Comparison of ENCODE assay signal across 27 cellular contexts in the genomic region with DNA sequence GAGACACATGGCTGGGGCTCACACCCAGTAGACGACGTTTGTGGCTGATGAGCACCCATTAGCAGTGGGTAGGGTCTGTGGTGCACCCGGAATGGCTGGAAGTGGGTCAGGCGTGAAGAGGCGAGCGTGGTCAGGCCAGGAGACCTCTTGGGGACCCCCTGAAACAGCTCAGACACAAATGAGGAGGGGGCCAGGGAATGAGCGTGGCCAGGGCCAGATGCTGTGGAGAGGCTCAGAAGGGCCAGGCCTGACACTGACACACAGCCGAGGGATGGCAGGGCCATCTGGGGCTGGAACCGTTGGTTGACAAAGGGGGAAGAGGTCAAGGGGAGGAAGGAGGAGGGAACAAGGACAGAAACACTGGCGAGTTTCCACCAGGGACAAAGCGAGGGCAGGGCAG.
"Had no signal": no experiment of that assay in that cellular context is flagged by ENCODE, and none has a peak within 500 bp of the region (broad histone marks: within the 10 kb centered on the region; RNA-seq: fewer than 3 reads in every experiment).

No MANE protein-coding gene starts in this region.

- H3K9me3 Mint-ChIP-seq: activated B cell treated with CpG ODN at 0.5 μM for 24 hours; activated CD8-positive, alpha-beta T cell treated with anti-CD3 and anti-CD28 coated beads for 36 hours; activated T-cell treated with anti-CD3 and anti-CD28 coated beads, Interleukin-2, amount 50 U/mL, for 4 hours; activated T-helper 17 cell treated with anti-CD3 and anti-CD28 coated beads, Interleukin-2, amount 50 U/mL, for 72 hours; central memory CD8-positive, alpha-beta T cell; dendritic cell treated with granulocyte-macrophage colony-stimulating factor and Interleukin-4, amounts not matched to agents 40 ng/mL and 50 ng/mL, for 4 days; effector memory CD8-positive, alpha-beta T cell had no signal

- DNase-seq: activated B cell treated with CpG ODN at 0.5 μM for 24 hours; activated CD4-positive, alpha-beta T cell treated with anti-CD3 and anti-CD28 coated beads for 48 hours; activated CD4-positive, alpha-beta T cell treated with anti-CD3 and anti-CD28 coated beads, Interleukin-2, amount 50 U/mL, for 1 hour; activated CD4-positive, alpha-beta T cell treated with anti-CD3 and anti-CD28 coated beads, Interleukin-2, amount 50 U/mL, for 48 hours; activated CD8-positive, alpha-beta memory T cell treated with anti-CD3 and anti-CD28 coated beads for 24 hours; activated CD8-positive, alpha-beta T cell treated with anti-CD3 and anti-CD28 coated beads for 36 hours; activated effector memory CD4-positive, alpha-beta T cell treated with Interleukin-2 at 50 U/mL for 16 hours; activated gamma-delta T cell treated with Interleukin-2 at 50 U/mL for 16 hours; activated naive CD4-positive, alpha-beta T cell treated with anti-CD3 and anti-CD28 coated beads, Interleukin-2, amount 50 U/mL, for 16 hours; activated naive CD4-positive, alpha-beta T cell treated with Interleukin-2 at 50 U/mL for 16 hours; activated T-cell treated with anti-CD3 and anti-CD28 coated beads, Interleukin-2, amount 50 U/mL, for 4 hours; amniotic stem cell; anterior cingulate cortex; brain microvascular endothelial cell; dorsolateral prefrontal cortex; effector memory CD8-positive, alpha-beta T cell; erythroblast; foreskin keratinocyte; gastrocnemius medialis; T-helper 2 cell had no signal

- H3K4me3 ChIP-seq: coronary artery, dorsolateral prefrontal cortex, esophagus muscularis mucosa, gastrocnemius medialis had no signal

- H3K27ac ChIP-seq: brain microvascular endothelial cell, coronary artery, dorsolateral prefrontal cortex, esophagus muscularis mucosa, foreskin keratinocyte, gastrocnemius medialis had no signal

- H3K27me3 Mint-ChIP-seq: activated CD8-positive, alpha-beta T cell treated with anti-CD3 and anti-CD28 coated beads for 36 hours; dendritic cell treated with granulocyte-macrophage colony-stimulating factor and Interleukin-4, amounts not matched to agents 40 ng/mL and 50 ng/mL, for 4 days had no signal

- ATAC-seq: activated CD4-positive, CD25-positive, alpha-beta regulatory T cell treated with anti-CD3 and anti-CD28 coated beads, Interleukin-2, amount 50 U/mL, for 24 hours; activated CD8-positive, alpha-beta T cell treated with anti-CD3 and anti-CD28 coated beads for 36 hours; activated T-cell treated with anti-CD3 and anti-CD28 coated beads, Interleukin-2, amount 50 U/mL, for 4 hours; activated T-helper 17 cell treated with anti-CD3 and anti-CD28 coated beads, Interleukin-2, amount 50 U/mL, for 72 hours; effector memory CD8-positive, alpha-beta T cell; foreskin keratinocyte; gastrocnemius medialis had no signal

- H3K27ac Mint-ChIP-seq: activated B cell treated with CpG ODN at 0.5 μM for 24 hours; activated CD8-positive, alpha-beta T cell treated with anti-CD3 and anti-CD28 coated beads for 36 hours; activated naive CD8-positive, alpha-beta T cell; activated T-helper 17 cell treated with anti-CD3 and anti-CD28 coated beads, Interleukin-2, amount 50 U/mL, for 72 hours; dendritic cell treated with granulocyte-macrophage colony-stimulating factor and Interleukin-4, amounts not matched to agents 40 ng/mL and 50 ng/mL, for 4 days; effector memory CD8-positive, alpha-beta T cell had no signal

- H3K36me3 Mint-ChIP-seq: activated naive CD8-positive, alpha-beta T cell had no signal

- H3K27me3 ChIP-seq: brain microvascular endothelial cell, dorsolateral prefrontal cortex, foreskin keratinocyte, gastrocnemius medialis had no signal

- H3K4me1 Mint-ChIP-seq: activated B cell treated with CpG ODN at 0.5 μM for 24 hours; activated T-helper 17 cell treated with anti-CD3 and anti-CD28 coated beads, Interleukin-2, amount 50 U/mL, for 72 hours; central memory CD8-positive, alpha-beta T cell had no signal

- H3K4me3 Mint-ChIP-seq: activated B cell treated with CpG ODN at 0.5 μM for 24 hours; activated CD8-positive, alpha-beta T cell treated with anti-CD3 and anti-CD28 coated beads for 36 hours; activated naive CD8-positive, alpha-beta T cell; activated T-cell treated with anti-CD3 and anti-CD28 coated beads, Interleukin-2, amount 50 U/mL, for 4 hours; activated T-helper 17 cell treated with anti-CD3 and anti-CD28 coated beads, Interleukin-2, amount 50 U/mL, for 72 hours; central memory CD8-positive, alpha-beta T cell; dendritic cell treated with granulocyte-macrophage colony-stimulating factor and Interleukin-4, amounts not matched to agents 40 ng/mL and 50 ng/mL, for 4 days; effector memory CD8-positive, alpha-beta T cell had no signal

- H3K9me3 ChIP-seq: esophagus muscularis mucosa, gastrocnemius medialis had no signal

- H3K4me1 ChIP-seq: esophagus muscularis mucosa, foreskin keratinocyte, gastrocnemius medialis had no signal

- H3K36me3 ChIP-seq: brain microvascular endothelial cell, esophagus muscularis mucosa, gastrocnemius medialis had no signal
